Comparison of ENCODE assay signal across 8 cellular contexts in the genomic region with DNA sequence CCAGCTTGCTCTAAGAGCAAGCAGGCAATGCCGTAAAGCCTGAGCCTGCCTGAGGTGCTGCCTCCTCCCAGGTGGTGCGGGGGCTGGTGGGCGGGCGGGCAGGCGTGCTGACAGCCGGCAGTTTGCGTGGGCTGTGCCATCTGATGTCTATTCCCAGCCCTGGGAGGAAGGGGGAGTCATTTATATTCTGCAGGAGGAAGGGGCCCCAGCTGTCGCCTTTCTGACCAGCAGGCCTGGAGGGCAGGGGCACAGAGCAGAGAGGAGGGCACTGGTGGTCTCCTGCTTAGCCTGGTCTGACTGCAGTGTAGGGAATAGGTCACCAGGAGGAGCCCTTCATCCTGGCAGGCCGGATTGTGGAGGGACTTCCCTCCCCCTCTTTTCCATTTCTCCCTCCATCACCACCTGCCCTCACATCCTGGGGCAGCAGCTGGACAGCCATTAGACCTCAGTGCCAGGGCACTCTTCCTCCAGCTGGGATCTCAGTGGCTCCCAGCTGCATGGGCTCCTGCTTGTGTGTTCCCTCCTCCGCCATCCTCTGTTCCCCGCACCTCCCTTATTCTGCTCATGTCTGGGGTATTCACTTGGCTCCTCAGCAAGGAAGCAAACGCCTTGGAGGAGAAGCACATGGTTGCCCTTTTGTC. TPM values are rescaled to one million over a fixed set of nuclear protein-coding genes. Genes with fewer than 3 reads are reported as not detected.
A peak's percentile ranks its signal among the peaks of the same experiment; 100 is the strongest.
DNase-seq lines count a peak whose midpoint lies in the region; ATAC-seq and TF ChIP-seq lines count a peak whose summit lies in the region.

No MANE protein-coding gene starts in this region.

- H3K36me3 ChIP-seq in esophagus muscularis mucosa (peaks cover 5 to 44% (median 34%) of the 10 kb centered on the region in 4 donors), gastrocnemius medialis (peaks cover 0 to 28% of the 10 kb centered on the region in 2 donors)

- no peaks in the 10 kb centered on the region for H3K27me3 ChIP-seq in esophagus muscularis mucosa
- no peaks in the 10 kb centered on the region for H3K27me3 ChIP-seq in gastrocnemius medialis

- DNase-seq in DMS 273 treated with DMSO at 0.1 percent for 48 hours (lab: John Stamatoyannopoulos, UW) (peak; percentile 82), Kasumi-1 (lab: John Stamatoyannopoulos, UW) (peak; percentile 53 to 61), esophagus muscularis mucosa (ENCODE audit: extremely low spot score) (no peak), gastrocnemius medialis (peak in 1 of 2 donors; percentile 52), GM19240 (ENCODE audit: insufficient read length, low spot score) (no peak), NOMO-1 (lab: John Stamatoyannopoulos, UW; ENCODE audit: unreplicated experiment in 2 of 2) (no peak)
- DNase-seq in activated CD4-positive, alpha-beta T cell treated with anti-CD3 and anti-CD28 coated beads for 4 hours = peak; percentile 46 to 60

- no peaks in the 10 kb centered on the region for H3K9me3 ChIP-seq in esophagus muscularis mucosa
- no peaks in the 10 kb centered on the region for H3K9me3 ChIP-seq in gastrocnemius medialis

- no peak overlapping the region for H3K27ac ChIP-seq in esophagus muscularis mucosa (replicated peaks in 1 of 4)
- peak overlapping the region in 1 of 4 donors; percentile 50 for H3K27ac ChIP-seq in gastrocnemius medialis

- TF ChIP-seq CTCF in esophagus muscularis mucosa (IDR thresholded peaks at IDR 0.05) (peak; percentile 54 to 65 (median 54)), gastrocnemius medialis (IDR thresholded peaks at IDR 0.05 in 4 of 5, conservative IDR thresholded peaks at IDR 0.05 in 1 of 5) (peak; percentile 44 to 71 (median 63))

- no peak for TF ChIP-seq EP300 in esophagus muscularis mucosa (IDR thresholded peaks at IDR 0.05)

- 68% methylated on average over 9 of the region's 12 CpGs for WGBS in esophagus muscularis mucosa

- H3K4me3 ChIP-seq in esophagus muscularis mucosa (no peak overlapping the region), gastrocnemius medialis (no peak overlapping the region)

- intact Hi-C loops in esophagus muscularis mucosa (cut with DNase I) (no loop called here), gastrocnemius medialis (cut with DNase I; ENCODE audit: low total_unique reads) (loop anchor here (1.0 kb wide), 1 partner anchor 34 kb away; no protein-coding TSS in a partner anchor)

- in situ Hi-C loops in gastrocnemius medialis (cut with MboI; ENCODE audit: low sequenced_read_pairs in 4 of 4) = loop anchor here in 2 of 4 donors (5.0 kb wide), 1 partner anchor 34 kb away; no protein-coding TSS in a partner anchor

- TF ChIP-seq POLR2A in esophagus muscularis mucosa (IDR thresholded peaks at IDR 0.05; ENCODE audit: low read depth) (no peak), gastrocnemius medialis (IDR thresholded peaks at IDR 0.05) (no peak)

- peaks cover 22 to 86% (median 74%) of the 10 kb centered on the region in 4 donors for H3K4me1 ChIP-seq in esophagus muscularis mucosa
- H3K4me1 ChIP-seq in gastrocnemius medialis = peaks cover 11 to 15% of the 10 kb centered on the region in 2 donors

- ATAC-seq in gastrocnemius medialis = peak; percentile 22 to 63
- no peak for ATAC-seq in HG03175 (IDR thresholded peaks at IDR 0.05; ENCODE audit: unreplicated experiment)

RNA-seq across cellular contexts. Expression of gene CYB561D1, which starts 4.4 kb away (rescaled TPM):
- total RNA-seq in esophagus muscularis mucosa = 10 to 100 TPM in 2 of 4 donors, 1 to 10 TPM in 2; 6.2 to 16.4 (median 8.2) TPM
- total RNA-seq in gastrocnemius medialis = 1 to 10 TPM; 3.1 to 8.0 (median 3.9) TPM

RNA-seq across cellular contexts. Expression of gene AMIGO1, which starts 11.2 kb away (rescaled TPM):
- 10 to 100 TPM in 2 of 4 donors, 1 to 10 TPM in 2; 8.4 to 23.7 (median 14.0) TPM for total RNA-seq in esophagus muscularis mucosa
- 10 to 100 TPM in 3 of 4 donors, 1 to 10 TPM in 1; 8.6 to 20.9 (median 15.1) TPM for total RNA-seq in gastrocnemius medialis

RNA-seq across cellular contexts. Expression of gene ATXN7L2, which starts 14.6 kb away (rescaled TPM):
- 1 to 10 TPM; 2.2 to 3.3 (median 2.7) TPM for total RNA-seq in esophagus muscularis mucosa
- 10 to 100 TPM in 1 of 4 donors, 1 to 10 TPM in 3; 2.1 to 12.1 (median 6.5) TPM for total RNA-seq in gastrocnemius medialis

RNA-seq across cellular contexts. Expression of gene SYPL2, which starts 31.9 kb away (rescaled TPM):
- total RNA-seq in esophagus muscularis mucosa (1 to 10 TPM; 2.7 to 8.0 (median 4.6) TPM), gastrocnemius medialis (100 to 1,000 TPM in 1 of 4 donors, 10 to 100 TPM in 3; 15.7 to 127 (median 83.7) TPM)

RNA-seq across cellular contexts. Expression of gene GPR61, which starts 41.4 kb away (rescaled TPM):
- total RNA-seq in esophagus muscularis mucosa (not detected), gastrocnemius medialis (not detected)

Comparison
In these comparisons a context has a peak if more than half of its experiments do, and no peak if none do; other contexts are left out.
1. DNase-seq: peak in DMS 273 treated with DMSO at 0.1 percent for 48 hours (single experiment), Kasumi-1 (2 of 2) and activated CD4-positive, alpha-beta T cell treated with anti-CD3 and anti-CD28 coated beads for 4 hours (2 of 2); none in esophagus muscularis mucosa (single experiment), GM19240 (single experiment) and NOMO-1 (0 of 2).